31 cellular contexts compared by ENCODE assay signal in genomic region chr5:121988443-121988842, GRCh38.
"Had no signal": no experiment of that assay in that cellular context is flagged by ENCODE, and none has a peak within 500 bp of the region (broad histone marks: within the 10 kb centered on the region; RNA-seq: fewer than 3 reads in every experiment).

No MANE protein-coding gene starts in this region.

- H3K4me3 ChIP-seq: colonic mucosa, dorsolateral prefrontal cortex, pancreas, psoas muscle, right atrium auricular region, spleen, tibial nerve had no signal

- H3K4me1 ChIP-seq: colonic mucosa, right atrium auricular region, spleen had no signal

- H3K9me3 Mint-ChIP-seq: activated CD4-positive, alpha-beta memory T cell treated with anti-CD3 and anti-CD28 coated beads for 36 hours; activated CD4-positive, alpha-beta T cell treated with anti-CD3 and anti-CD28 coated beads, Interleukin-2, amount 10 ng/mL, durations not matched to agents 24 days and 14 days; activated naive CD4-positive, alpha-beta T cell treated with anti-CD3 and anti-CD28 coated beads for 36 hours; activated naive CD8-positive, alpha-beta T cell treated with anti-CD3 and anti-CD28 coated beads, Interleukin-2, amount 10 ng/mL, durations not matched to agents 7 days and 5 days; activated T-helper 1 cell treated with anti-CD3 and anti-CD28 coated beads, Interleukin-12 subunit alpha, Interleukin-12 subunit beta, Interleukin-2, Interleukin-4 antibody, amounts not matched to agents 30 ng/mL and 10 ng/mL and 1 ng/mL, durations not matched to agents 14 hours and 24 hours and 36 hours; immature natural killer cell; naive B cell; neural crest cell; T-helper 1 cell treated with Interleukin-12 subunit alpha and Interleukin-12 subunit beta and Interleukin-4 antibody, amounts not matched to agents 30 μg/mL and 1 μg/mL, for 36 hours had no signal

- H3K27ac Mint-ChIP-seq: activated CD4-positive, alpha-beta memory T cell treated with anti-CD3 and anti-CD28 coated beads for 36 hours; activated CD4-positive, alpha-beta T cell treated with anti-CD3 and anti-CD28 coated beads, Interleukin-2, amount 10 ng/mL, durations not matched to agents 24 days and 14 days; activated naive CD4-positive, alpha-beta T cell treated with anti-CD3 and anti-CD28 coated beads for 36 hours; activated naive CD8-positive, alpha-beta T cell treated with anti-CD3 and anti-CD28 coated beads, Interleukin-2, amount 10 ng/mL, durations not matched to agents 7 days and 5 days; activated T-helper 1 cell treated with anti-CD3 and anti-CD28 coated beads, Interleukin-12 subunit alpha, Interleukin-12 subunit beta, Interleukin-2, Interleukin-4 antibody, amounts not matched to agents 30 ng/mL and 10 ng/mL and 1 ng/mL, durations not matched to agents 14 hours and 24 hours and 36 hours; immature natural killer cell; T-helper 1 cell treated with Interleukin-12 subunit alpha and Interleukin-12 subunit beta and Interleukin-4 antibody, amounts not matched to agents 30 μg/mL and 1 μg/mL, for 36 hours had no signal

- ATAC-seq: left ventricle myocardium superior, pancreas, psoas muscle had no signal

- H3K27me3 ChIP-seq: colonic mucosa, dorsolateral prefrontal cortex, pancreas, right atrium auricular region, spleen, tibial nerve had no signal

- H3K27ac ChIP-seq: colonic mucosa, dorsolateral prefrontal cortex, pancreas, psoas muscle, right atrium auricular region, spleen, tibial nerve had no signal

- H3K4me1 Mint-ChIP-seq: activated naive CD8-positive, alpha-beta T cell treated with anti-CD3 and anti-CD28 coated beads, Interleukin-2, amount 10 ng/mL, durations not matched to agents 7 days and 5 days; immature natural killer cell; neural crest cell had no signal

- DNase-seq: activated CD4-positive, alpha-beta memory T cell treated with anti-CD3 and anti-CD28 coated beads for 36 hours; activated CD4-positive, alpha-beta T cell treated with anti-CD3 and anti-CD28 coated beads, Interleukin-2, amount 10 ng/mL, durations not matched to agents 24 days and 14 days; activated CD4-positive, CD25-positive, alpha-beta regulatory T cell treated with anti-CD3 and anti-CD28 coated beads, Interleukin-2, amount 50 U/mL, for 72 hours; activated CD8-positive, alpha-beta memory T cell treated with anti-CD3 and anti-CD28 coated beads, Interleukin-2, amount 50 U/mL, for 4 hours; activated effector memory CD4-positive, alpha-beta T cell treated with anti-CD3 and anti-CD28 coated beads, Interleukin-2, amount 50 U/mL, for 16 hours; activated naive CD4-positive, alpha-beta T cell treated with anti-CD3 and anti-CD28 coated beads for 36 hours; activated naive CD8-positive, alpha-beta T cell treated with anti-CD3 and anti-CD28 coated beads, Interleukin-2, amount 10 ng/mL, durations not matched to agents 7 days and 5 days; activated T-cell treated with anti-CD3 and anti-CD28 coated beads, Interleukin-2, amount 50 U/mL, for 1 hour; amniotic stem cell; colonic mucosa; dorsolateral prefrontal cortex; effector memory CD4-positive, alpha-beta T cell; head of caudate nucleus; hypothalamus; immature natural killer cell; kidney glomerular epithelial cell; left ventricle myocardium superior; mammary epithelial cell; naive B cell; nucleus accumbens; pancreas; psoas muscle; spleen; stimulated activated naive CD4-positive, alpha-beta T cell treated with Interleukin-2 at 50 U/mL for 16 hours; SW 1271; T-helper 9 cell had no signal

- H3K27me3 Mint-ChIP-seq: activated CD4-positive, alpha-beta memory T cell treated with anti-CD3 and anti-CD28 coated beads for 36 hours; activated CD4-positive, alpha-beta T cell treated with anti-CD3 and anti-CD28 coated beads, Interleukin-2, amount 10 ng/mL, durations not matched to agents 24 days and 14 days; activated naive CD8-positive, alpha-beta T cell treated with anti-CD3 and anti-CD28 coated beads, Interleukin-2, amount 10 ng/mL, durations not matched to agents 7 days and 5 days; naive B cell had no signal

- H3K4me3 Mint-ChIP-seq: activated CD4-positive, alpha-beta memory T cell treated with anti-CD3 and anti-CD28 coated beads for 36 hours; activated CD4-positive, alpha-beta T cell treated with anti-CD3 and anti-CD28 coated beads, Interleukin-2, amount 10 ng/mL, durations not matched to agents 24 days and 14 days; activated naive CD4-positive, alpha-beta T cell treated with anti-CD3 and anti-CD28 coated beads for 36 hours; activated naive CD8-positive, alpha-beta T cell treated with anti-CD3 and anti-CD28 coated beads, Interleukin-2, amount 10 ng/mL, durations not matched to agents 7 days and 5 days; activated T-helper 1 cell treated with anti-CD3 and anti-CD28 coated beads, Interleukin-12 subunit alpha, Interleukin-12 subunit beta, Interleukin-2, Interleukin-4 antibody, amounts not matched to agents 30 ng/mL and 10 ng/mL and 1 ng/mL, durations not matched to agents 14 hours and 24 hours and 36 hours; immature natural killer cell; neural crest cell; T-helper 1 cell treated with Interleukin-12 subunit alpha and Interleukin-12 subunit beta and Interleukin-4 antibody, amounts not matched to agents 30 μg/mL and 1 μg/mL, for 36 hours had no signal

- H3K9me3 ChIP-seq: colonic mucosa, pancreas, psoas muscle, right atrium auricular region, spleen had no signal

- H3K36me3 ChIP-seq: colonic mucosa, pancreas, right atrium auricular region, tibial nerve had no signal
